Comparison of ENCODE assay signal across 8 cellular contexts in genomic region chr17:1455291-1455747, GRCh38. TPM values are rescaled to one million over a fixed set of nuclear protein-coding genes. Genes with fewer than 3 reads are reported as not detected.
DNase-seq lines count a peak whose midpoint lies in the region; ATAC-seq and TF ChIP-seq lines count a peak whose summit lies in the region.

No MANE protein-coding gene starts in this region.

- peak overlapping the region; percentile 86 for H3K4me3 Mint-ChIP-seq in activated naive CD4-positive, alpha-beta T cell treated with anti-CD3 and anti-CD28 coated beads for 36 hours

- H3K4me1 ChIP-seq in neutrophil (ENCODE audit: control insufficient read depth in 1 of 2, insufficient read depth in 1 of 2, low read depth in 1 of 2, low read length in 1 of 2), result peaks cover 40 to 48% of the 10 kb centered on the region in 2 experiments

- H3K9me3 Mint-ChIP-seq in activated naive CD4-positive, alpha-beta T cell treated with anti-CD3 and anti-CD28 coated beads for 36 hours, result no peaks in the 10 kb centered on the region

- peaks cover 52% of the 10 kb centered on the region for H3K4me1 Mint-ChIP-seq in activated naive CD4-positive, alpha-beta T cell treated with anti-CD3 and anti-CD28 coated beads for 36 hours (ENCODE audit: low read depth)

- no peaks in the 10 kb centered on the region for H3K9me3 ChIP-seq in neutrophil

- peak overlapping the region; percentile 99 for H3K27ac ChIP-seq in neutrophil

- TF ChIP-seq CTCF in neutrophil (IDR thresholded peaks at IDR 0.05), result peak; percentile 70

- H3K4me3 ChIP-seq in neutrophil (ENCODE audit: low read depth in 1 of 2, low read length in 1 of 2), result peak overlapping the region; percentile 83 to 97

- ATAC-seq in GM19328 (IDR thresholded peaks at IDR 0.05; ENCODE audit: unreplicated experiment) (peak; percentile 25), HG03378 (IDR thresholded peaks at IDR 0.05; ENCODE audit: unreplicated experiment) (peak; percentile 41)

- H3K27me3 ChIP-seq in neutrophil, result peaks cover 25% of the 10 kb centered on the region

- H3K36me3 Mint-ChIP-seq in activated naive CD4-positive, alpha-beta T cell treated with anti-CD3 and anti-CD28 coated beads for 36 hours (ENCODE audit: low read depth), result peaks cover 11% of the 10 kb centered on the region

- H3K27me3 Mint-ChIP-seq in activated naive CD4-positive, alpha-beta T cell treated with anti-CD3 and anti-CD28 coated beads for 36 hours (ENCODE audit: low read depth), result no peaks in the 10 kb centered on the region

- H3K27ac Mint-ChIP-seq in activated naive CD4-positive, alpha-beta T cell treated with anti-CD3 and anti-CD28 coated beads for 36 hours, result peak overlapping the region; percentile 81

- intact Hi-C loops in activated naive CD4-positive, alpha-beta T cell treated with anti-CD3 and anti-CD28 coated beads for 36 hours (cut with micrococcal nuclease), result loop anchor here (5.0 kb wide), 1 partner anchor 107 kb away; the partner anchor contains the start of gene PITPNA

- CTCF ChIA-PET in activated naive CD4-positive, alpha-beta T cell treated with anti-CD3 and anti-CD28 coated beads for 36 hours (lab: Charles Lee), result interaction anchor here (0.6 to 1.9 kb wide), 2 partner anchors 90 to 99 kb away, joined by 3 to 5 read pairs; no protein-coding TSS in a partner anchor

- DNase-seq in COR-L47 (lab: John Stamatoyannopoulos, UW) (peak; percentile 31), OCI-M1 (lab: John Stamatoyannopoulos, UW) (peak; percentile 60), germinal center (ENCODE audit: low spot score) (peak; percentile 67), middle frontal gyrus (ENCODE audit: extremely low spot score, low spot score) (no peak)
- peak; percentile 60 for DNase-seq in activated naive CD4-positive, alpha-beta T cell treated with anti-CD3 and anti-CD28 coated beads for 36 hours

- H3K36me3 ChIP-seq in neutrophil, result peaks cover 19% of the 10 kb centered on the region

RNA-seq across cellular contexts. Expression of gene CRK, which starts 0.7 kb away (rescaled TPM):
- 10 to 100 TPM; 10.6 to 14.1 TPM for total RNA-seq in activated naive CD4-positive, alpha-beta T cell treated with anti-CD3 and anti-CD28 coated beads for 36 hours

RNA-seq across cellular contexts. Expression of gene MYO1C, which starts 37.2 kb away (rescaled TPM):
- 10 to 100 TPM; 14.6 to 14.7 TPM for total RNA-seq in activated naive CD4-positive, alpha-beta T cell treated with anti-CD3 and anti-CD28 coated beads for 36 hours

RNA-seq across cellular contexts. Expression of gene YWHAE, which starts 55.3 kb away (rescaled TPM):
- total RNA-seq in activated naive CD4-positive, alpha-beta T cell treated with anti-CD3 and anti-CD28 coated beads for 36 hours, result 100 to 1,000 TPM; 528 to 576 TPM
